In the genomic region with DNA sequence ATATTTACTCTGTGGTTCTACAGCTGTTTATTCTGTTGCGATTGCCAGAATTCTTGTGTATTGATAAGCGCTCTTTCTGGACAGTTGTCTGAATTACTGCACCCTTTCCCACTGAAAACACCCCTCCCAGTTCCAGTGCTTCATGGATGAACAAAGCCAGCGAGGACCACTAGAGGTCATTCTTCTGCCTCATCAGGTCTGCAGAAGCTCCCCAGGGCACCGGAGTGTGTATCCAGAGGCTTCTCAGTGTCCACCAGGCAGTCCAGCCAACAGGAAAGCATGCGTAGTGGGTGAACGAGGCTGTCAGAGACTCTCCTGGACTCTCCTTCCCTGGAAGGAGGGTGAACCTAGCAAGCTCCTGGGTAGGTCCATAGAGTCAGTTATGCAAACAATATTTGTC, we compare ENCODE assay signal across 11 cellular contexts. TPM values are rescaled to one million over a fixed set of nuclear protein-coding genes. Genes with fewer than 3 reads are reported as not detected.
DNase-seq lines count a peak whose midpoint lies in the region; ATAC-seq and TF ChIP-seq lines count a peak whose summit lies in the region.
"Had no signal": no experiment of that assay in that cellular context is flagged by ENCODE, and none has a peak within 500 bp of the region (broad histone marks: within the 10 kb centered on the region; RNA-seq: fewer than 3 reads in every experiment).

No MANE protein-coding gene starts in this region.

- H3K4me1 ChIP-seq in heart left ventricle = no peaks in the 10 kb centered on the region

- H3K27ac ChIP-seq in heart left ventricle = no peak overlapping the region

- no peaks in the 10 kb centered on the region for H3K9me3 Mint-ChIP-seq in activated naive CD4-positive, alpha-beta T cell treated with anti-CD3 and anti-CD28 coated beads for 36 hours
- H3K9me3 Mint-ChIP-seq: CD14-positive monocyte had no signal

- 56 to 66% (median 60%) methylated on average over 6 of the region's 6 CpGs for WGBS in heart left ventricle, 4 donors

- CTCF ChIA-PET in activated naive CD4-positive, alpha-beta T cell treated with anti-CD3 and anti-CD28 coated beads for 36 hours (lab: Charles Lee) = interaction anchor here (1.5 kb wide), 1 partner anchor 22 kb away, joined by 3 read pairs; no protein-coding TSS in a partner anchor

- no peaks in the 10 kb centered on the region for H3K36me3 Mint-ChIP-seq in activated naive CD4-positive, alpha-beta T cell treated with anti-CD3 and anti-CD28 coated beads for 36 hours (ENCODE audit: low read depth)

- no peaks in the 10 kb centered on the region for H3K27me3 ChIP-seq in heart left ventricle

- peaks cover 0 to 36% (median 0%) of the 10 kb centered on the region in 9 donors for H3K36me3 ChIP-seq in heart left ventricle

- peaks cover 3% of the 10 kb centered on the region for H3K4me1 Mint-ChIP-seq in activated naive CD4-positive, alpha-beta T cell treated with anti-CD3 and anti-CD28 coated beads for 36 hours (ENCODE audit: low read depth)

- H3K4me3 ChIP-seq in heart left ventricle = no peak overlapping the region

- no peaks in the 10 kb centered on the region for H3K9me3 ChIP-seq in heart left ventricle

- no peak for DNase-seq in Right ventricle myocardium inferior (ENCODE audit: missing footprints)
- DNase-seq in left cardiac atrium = no peak
- peak; percentile 29 for DNase-seq in SK-N-DZ (ENCODE audit: low spot score)
- no peak for DNase-seq in heart left ventricle
- no peak for DNase-seq in T-helper 9 cell
- no peak for DNase-seq in activated naive CD4-positive, alpha-beta T cell treated with anti-CD3 and anti-CD28 coated beads for 36 hours
- DNase-seq: activated CD4-positive, alpha-beta T cell treated with anti-CD3 and anti-CD28 coated beads for 48 hours; NCI-H2227 treated with DMSO at 0.1 percent for 48 hours had no signal

- H3K27me3 Mint-ChIP-seq in activated naive CD4-positive, alpha-beta T cell treated with anti-CD3 and anti-CD28 coated beads for 36 hours (ENCODE audit: low read depth) = no peaks in the 10 kb centered on the region

- ATAC-seq in Right ventricle myocardium inferior (peak; percentile 50), left cardiac atrium (no peak), heart left ventricle (peak in 2 of 4 donors; percentile 36 to 37), GM21825 (IDR thresholded peaks at IDR 0.05; ENCODE audit: unreplicated experiment) (no peak), HG02973 (IDR thresholded peaks at IDR 0.05; ENCODE audit: unreplicated experiment) (no peak)

- intact Hi-C loops in Right ventricle myocardium inferior (cut with DNase I) (no loop called here), left cardiac atrium (cut with DNase I) (no loop called here), heart left ventricle (cut with DNase I) (loop anchor here in 1 of 10 donors (10.0 kb wide), 1 partner anchor 50 kb away; the partner anchor contains the start of gene RALB)
- intact Hi-C loops in activated naive CD4-positive, alpha-beta T cell treated with anti-CD3 and anti-CD28 coated beads for 36 hours (cut with micrococcal nuclease) = no loop called here

- no peak overlapping the region for H3K4me3 Mint-ChIP-seq in activated naive CD4-positive, alpha-beta T cell treated with anti-CD3 and anti-CD28 coated beads for 36 hours

- TF ChIP-seq CTCF in heart left ventricle (IDR thresholded peaks at IDR 0.05) = peak in 9 of 12 donors; percentile 20 to 42 (median 29)

- no peak for TF ChIP-seq POLR2A in heart left ventricle (IDR thresholded peaks at IDR 0.05)

- no peak overlapping the region for H3K27ac Mint-ChIP-seq in activated naive CD4-positive, alpha-beta T cell treated with anti-CD3 and anti-CD28 coated beads for 36 hours

RNA-seq across cellular contexts. Expression of gene INHBB, which starts 40.6 kb away (rescaled TPM):
- total RNA-seq in Right ventricle myocardium inferior (7.1 TPM), left cardiac atrium (1 to 10 TPM; 3.7 to 3.9 TPM), heart left ventricle (10 to 100 TPM in 1 of 9 donors, 1 to 10 TPM in 6, under 1 TPM in 2; 0.70 to 38.0 (median 2.0) TPM)
- polyA plus RNA-seq in SK-N-DZ (2014; cell fraction: cytosol; rRNA removed) = not detected in 2 replicates
- not detected in 2 replicates for polyA plus RNA-seq in SK-N-DZ (2014; cell fraction: nucleus; rRNA removed)
- 1 to 10 TPM; 2.8 to 7.8 TPM for polyA plus RNA-seq in heart left ventricle
- total RNA-seq in activated naive CD4-positive, alpha-beta T cell treated with anti-CD3 and anti-CD28 coated beads for 36 hours = not detected
- polyA plus RNA-seq: CD14-positive monocyte had no signal

RNA-seq across cellular contexts. Expression of gene RALB, which starts 52.6 kb away (rescaled TPM):
- total RNA-seq in Right ventricle myocardium inferior = 52.0 TPM
- 10 to 100 TPM; 52.5 to 54.7 TPM for total RNA-seq in left cardiac atrium
- polyA plus RNA-seq in SK-N-DZ (2014; cell fraction: cytosol; rRNA removed) = 11.0 and 14.1 TPM in 2 replicates
- polyA plus RNA-seq in SK-N-DZ (2014; cell fraction: nucleus; rRNA removed) = 4.6 and 6.6 TPM in 2 replicates
- 10 to 100 TPM; 35.7 to 59.9 (median 45.1) TPM for total RNA-seq in heart left ventricle
- 100 to 1,000 TPM in 1 of 2 donors, 10 to 100 TPM in 1; 30.5 to 111 TPM for polyA plus RNA-seq in heart left ventricle
- 10 to 100 TPM; 16.4 to 19.3 TPM for total RNA-seq in activated naive CD4-positive, alpha-beta T cell treated with anti-CD3 and anti-CD28 coated beads for 36 hours
